ENCODE assay signal across 18 cellular contexts in the genomic region with DNA sequence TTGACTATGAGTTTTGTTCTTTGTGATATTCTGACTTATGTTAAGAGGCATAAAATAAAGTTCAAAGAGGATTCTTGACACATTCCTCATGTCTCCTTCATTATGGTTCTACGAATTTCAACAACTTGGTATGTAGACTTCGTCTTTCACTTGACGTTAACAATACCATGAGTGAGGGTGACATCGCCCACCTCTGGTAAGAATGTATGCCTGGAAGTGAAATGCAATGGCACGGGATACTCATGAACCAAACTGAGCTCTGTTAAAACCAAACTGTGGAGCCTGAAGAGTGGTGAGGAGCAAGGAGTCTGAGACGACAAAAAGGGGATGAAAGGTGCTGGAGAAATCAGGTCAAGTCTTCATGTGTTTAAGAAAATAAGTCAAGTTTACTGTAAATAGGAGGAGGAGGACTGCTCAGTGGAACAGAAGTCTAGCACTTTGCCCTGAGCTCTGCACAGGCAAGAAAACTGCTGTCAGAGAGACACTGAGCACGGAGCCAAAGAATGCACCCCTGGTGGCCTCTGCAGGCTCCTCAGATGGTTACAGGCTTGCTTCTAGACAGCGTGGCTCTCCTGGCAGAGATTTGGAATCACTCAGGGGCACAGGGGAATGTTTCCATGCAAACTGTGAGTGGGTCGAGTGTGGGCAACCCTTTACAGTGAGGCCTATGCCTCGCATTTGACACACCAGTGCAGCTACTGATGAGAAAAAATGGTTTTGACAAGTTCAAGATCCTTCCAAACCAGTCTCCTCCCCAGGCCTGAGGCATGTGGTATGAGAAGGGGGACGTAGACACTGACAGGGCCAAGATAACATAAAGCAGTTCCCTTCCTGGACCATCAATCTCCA.
"Had no signal": no experiment of that assay in that cellular context is flagged by ENCODE, and none has a peak within 500 bp of the region (broad histone marks: within the 10 kb centered on the region; RNA-seq: fewer than 3 reads in every experiment).

No MANE protein-coding gene starts in this region.

- ATAC-seq: activated CD4-positive, CD25-positive, alpha-beta regulatory T cell treated with anti-CD3 and anti-CD28 coated beads, Interleukin-2, amount 50 U/mL, for 24 hours; activated T-cell treated with anti-CD3 and anti-CD28 coated beads, Interleukin-2, amount 50 U/mL, for 72 hours; esophagus mucosa; stimulated activated naive CD8-positive, alpha-beta T cell treated with anti-CD3 and anti-CD28 coated beads, Interleukin-15, amount 100 ng/mL, for 72 hours had no signal

- H3K4me3 Mint-ChIP-seq: activated T-cell treated with anti-CD3 and anti-CD28 coated beads, Interleukin-2, amount 50 U/mL, for 72 hours; stimulated activated naive CD8-positive, alpha-beta T cell treated with anti-CD3 and anti-CD28 coated beads, Interleukin-15, amount 100 ng/mL, for 72 hours had no signal

- H3K27me3 Mint-ChIP-seq: stimulated activated naive CD8-positive, alpha-beta T cell treated with anti-CD3 and anti-CD28 coated beads, Interleukin-15, amount 100 ng/mL, for 72 hours had no signal

- H3K36me3 ChIP-seq: upper lobe of left lung had no signal

- H3K27ac Mint-ChIP-seq: activated T-cell treated with anti-CD3 and anti-CD28 coated beads, Interleukin-2, amount 50 U/mL, for 72 hours; progenitor cell of endocrine pancreas; stimulated activated naive CD8-positive, alpha-beta T cell treated with anti-CD3 and anti-CD28 coated beads, Interleukin-15, amount 100 ng/mL, for 72 hours had no signal

- H3K4me1 Mint-ChIP-seq: stimulated activated naive CD8-positive, alpha-beta T cell treated with anti-CD3 and anti-CD28 coated beads, Interleukin-15, amount 100 ng/mL, for 72 hours had no signal

- H3K4me1 ChIP-seq: upper lobe of left lung had no signal

- H3K27ac ChIP-seq: upper lobe of left lung had no signal

- DNase-seq: activated CD8-positive, alpha-beta memory T cell treated with anti-CD3 and anti-CD28 coated beads for 24 hours; activated CD8-positive, alpha-beta memory T cell treated with anti-CD3 and anti-CD28 coated beads, Interleukin-2, amount 50 U/mL, for 48 hours; activated effector memory CD4-positive, alpha-beta T cell treated with anti-CD3 and anti-CD28 coated beads, Interleukin-2, amount 50 U/mL, for 16 hours; activated naive CD4-positive, alpha-beta T cell treated with anti-CD3 and anti-CD28 coated beads, Interleukin-2, amount 50 U/mL, for 16 hours; activated T-cell treated with anti-CD3 and anti-CD28 coated beads, Interleukin-2, amount 50 U/mL, for 72 hours; aorta; cerebellar nuclear complex; cortex of kidney; stimulated activated CD4-positive, alpha-beta T cell treated with anti-CD3 and anti-CD28 coated beads, Interleukin-15, amount 100 ng/mL, for 24 hours; stimulated activated CD4-positive, alpha-beta T cell treated with anti-CD3 and anti-CD28 coated beads, Interleukin-2, amount 100 ng/mL, for 48 hours; stimulated activated naive CD8-positive, alpha-beta T cell treated with anti-CD3 and anti-CD28 coated beads, Interleukin-15, amount 100 ng/mL, for 72 hours; T1000; upper lobe of left lung had no signal

- H3K9me3 ChIP-seq: upper lobe of left lung had no signal

- H3K4me3 ChIP-seq: lung, skin epidermis, upper lobe of left lung had no signal

- H3K27me3 ChIP-seq: upper lobe of left lung had no signal
